Comparison of ENCODE assay signal across 14 cellular contexts in the genomic region with DNA sequence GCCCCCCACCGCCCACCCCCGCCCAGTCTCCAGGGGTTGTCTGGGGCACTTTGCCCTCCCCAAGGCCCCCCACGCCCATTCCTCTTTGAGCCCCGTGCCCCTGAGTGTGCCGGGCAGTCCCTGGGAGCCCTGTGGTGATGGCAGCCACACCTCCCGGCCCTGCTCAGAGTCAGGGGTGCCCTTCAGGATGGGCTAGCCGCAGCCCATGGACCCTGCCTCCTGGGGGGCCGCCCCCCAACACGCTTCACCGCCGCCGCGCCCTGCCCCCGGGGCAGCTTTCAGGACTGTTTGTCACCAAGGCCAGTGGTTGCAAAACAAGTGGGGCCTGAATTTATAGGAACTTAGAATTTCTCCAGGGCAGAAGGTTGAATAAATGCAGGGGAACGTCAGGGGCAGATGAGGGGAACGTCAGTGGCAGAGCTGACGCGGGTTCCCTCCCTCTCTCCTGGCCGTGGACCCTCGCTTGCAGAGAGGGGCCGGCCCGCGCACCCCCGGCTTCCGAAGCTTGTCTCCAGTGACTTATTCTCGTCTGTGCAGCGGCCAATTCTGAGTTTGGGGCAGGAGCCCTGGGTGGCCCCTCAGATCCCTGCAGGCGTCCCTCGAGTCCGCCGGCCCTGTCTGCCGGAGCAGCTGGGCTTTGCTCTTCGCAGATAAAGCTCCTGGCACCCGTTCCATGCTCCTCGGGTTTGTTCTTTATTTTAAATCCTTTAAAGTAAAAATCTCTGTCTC. TPM values are rescaled to one million over a fixed set of nuclear protein-coding genes. Genes with fewer than 3 reads are reported as not detected.
DNase-seq lines count a peak whose midpoint lies in the region; ATAC-seq and TF ChIP-seq lines count a peak whose summit lies in the region.
"Had no signal": no experiment of that assay in that cellular context is flagged by ENCODE, and none has a peak within 500 bp of the region (broad histone marks: within the 10 kb centered on the region; RNA-seq: fewer than 3 reads in every experiment).

No MANE protein-coding gene starts in this region.

- no peak for TF ChIP-seq EP300 in gastroesophageal sphincter (IDR thresholded peaks at IDR 0.05)

- H3K9me3 Mint-ChIP-seq in neural progenitor cell (peaks cover 18% of the 10 kb centered on the region), CD14-positive monocyte (peaks cover 9 to 18% (median 16%) of the 10 kb centered on the region in 7 donors)

- no peaks in the 10 kb centered on the region for H3K36me3 ChIP-seq in gastroesophageal sphincter
- no peaks in the 10 kb centered on the region for H3K36me3 ChIP-seq in neural progenitor cell
- H3K36me3 ChIP-seq in tibial artery = no peaks in the 10 kb centered on the region

- peaks cover 19% of the 10 kb centered on the region for H4K20me1 ChIP-seq in neural progenitor cell (ENCODE audit: low read depth)

- H3K27me3 Mint-ChIP-seq in neural progenitor cell (ENCODE audit: insufficient read depth, low read depth) = peaks cover 28% of the 10 kb centered on the region
- H3K27me3 Mint-ChIP-seq in CD14-positive monocyte (ENCODE audit: low read depth in 3 of 3) = peaks cover 0 to 19% (median 10%) of the 10 kb centered on the region in 3 donors

- H3K4me3 ChIP-seq in gastroesophageal sphincter (no peak overlapping the region), neural progenitor cell (no peak overlapping the region), tibial artery (peak overlapping the region; percentile 27 to 30)

- TF ChIP-seq CTCF in RWPE1 (conservative IDR thresholded peaks at IDR 0.05; ENCODE audit: low read depth) = no peak
- TF ChIP-seq CTCF in gastroesophageal sphincter (IDR thresholded peaks at IDR 0.05) = no peak
- no peak for TF ChIP-seq CTCF in neural progenitor cell (IDR thresholded peaks at IDR 0.05)
- no peak for TF ChIP-seq CTCF in tibial artery (IDR thresholded peaks at IDR 0.05)
- TF ChIP-seq CTCF in CD14-positive monocyte (IDR thresholded peaks at IDR 0.05) = no peak

- ATAC-seq in gastroesophageal sphincter = no peak
- ATAC-seq: Panc1 had no signal

- 5 to 17% methylated on average over 2 to 9 of the region's 35 CpGs for WGBS in gastroesophageal sphincter (ENCODE audit: low coverage in 1 of 2), 2 donors

- no peak overlapping the region for H3K27ac Mint-ChIP-seq in neural progenitor cell
- H3K27ac Mint-ChIP-seq in CD14-positive monocyte = no peak overlapping the region
- H3K27ac Mint-ChIP-seq: activated CD8-positive, alpha-beta memory T cell treated with anti-CD3 and anti-CD28 coated beads, Interleukin-2, amount 10 ng/mL, durations not matched to agents 7 days and 5 days had no signal

- no peak for DNase-seq in RWPE1 (ENCODE audit: low spot score)
- DNase-seq in neural progenitor cell (ENCODE audit: low spot score) = no peak
- DNase-seq in tibial artery = peak; percentile 54 to 87
- DNase-seq in T1000 (lab: John Stamatoyannopoulos, UW) = no peak
- no peak for DNase-seq in CD14-positive monocyte (ENCODE audit: low spot score)
- DNase-seq in UCSD-AML1 (lab: John Stamatoyannopoulos, UW; ENCODE audit: unreplicated experiment) = no peak
- DNase-seq: activated CD8-positive, alpha-beta memory T cell treated with anti-CD3 and anti-CD28 coated beads, Interleukin-2, amount 10 ng/mL, durations not matched to agents 7 days and 5 days; AML-193; DMS 273 treated with DMSO at 0.1 percent for 48 hours; NCI-H2029; NCI-H526 treated with DMSO at 0.1 percent for 48 hours; trophoblast cell had no signal

- H3K79me2 ChIP-seq in neural progenitor cell (ENCODE audit: low read depth) = no peaks in the 10 kb centered on the region

- H3K4me1 ChIP-seq in gastroesophageal sphincter (peaks cover 2 to 73% (median 51%) of the 10 kb centered on the region in 3 donors), neural progenitor cell (peaks cover 39% of the 10 kb centered on the region), tibial artery (peaks cover 10 to 89% (median 69%) of the 10 kb centered on the region in 4 donors)

- no peaks in the 10 kb centered on the region for H3K36me3 Mint-ChIP-seq in neural progenitor cell
- H3K36me3 Mint-ChIP-seq in CD14-positive monocyte = no peaks in the 10 kb centered on the region

- peaks cover 39% of the 10 kb centered on the region for H3K4me1 Mint-ChIP-seq in neural progenitor cell
- H3K4me1 Mint-ChIP-seq in CD14-positive monocyte = peaks cover 20% of the 10 kb centered on the region
- H3K4me1 Mint-ChIP-seq: activated CD8-positive, alpha-beta memory T cell treated with anti-CD3 and anti-CD28 coated beads, Interleukin-2, amount 10 ng/mL, durations not matched to agents 7 days and 5 days had no signal

- no peak overlapping the region for H3K9ac ChIP-seq in neural progenitor cell

- H2AFZ ChIP-seq in neural progenitor cell (replicated peaks) = no peak overlapping the region

- peaks cover 32% of the 10 kb centered on the region for H3F3A ChIP-seq in neural progenitor cell (ENCODE audit: low read depth)

- TF ChIP-seq POLR2A in gastroesophageal sphincter (IDR thresholded peaks at IDR 0.05) = no peak

- no peak overlapping the region for H3K4me2 ChIP-seq in neural progenitor cell

- H3K27ac ChIP-seq in RWPE1 (peak overlapping the region; percentile 76), gastroesophageal sphincter (peak overlapping the region; percentile 77 to 86 (median 83)), neural progenitor cell (no peak overlapping the region), tibial artery (peak overlapping the region; percentile 97 to 98)

- POLR2A ChIA-PET in RWPE1 (lab: Yijun Ruan, JAX; ENCODE audit: low non-redundant PET) = no interaction called here

- CTCF ChIA-PET in RWPE1 (lab: Yijun Ruan, JAX) = no interaction called here

- H3K27me3 ChIP-seq in gastroesophageal sphincter = no peaks in the 10 kb centered on the region
- no peaks in the 10 kb centered on the region for H3K27me3 ChIP-seq in neural progenitor cell
- no peaks in the 10 kb centered on the region for H3K27me3 ChIP-seq in tibial artery

- intact Hi-C loops in tibial artery (cut with DNase I; ENCODE audit: low total_unique reads) = loop anchor here (5.0 kb wide), 1 partner anchor 51 kb away; no protein-coding TSS in a partner anchor
- intact Hi-C loops in CD14-positive monocyte (cut with micrococcal nuclease) = no loop called here

- H3K4me3 Mint-ChIP-seq in neural progenitor cell (peak overlapping the region; percentile 52), CD14-positive monocyte (peak overlapping the region in 1 of 2 donors; percentile 36)
- H3K4me3 Mint-ChIP-seq: activated CD8-positive, alpha-beta memory T cell treated with anti-CD3 and anti-CD28 coated beads, Interleukin-2, amount 10 ng/mL, durations not matched to agents 7 days and 5 days had no signal

- H3K9me3 ChIP-seq in gastroesophageal sphincter = peaks cover 0 to 8% (median 0%) of the 10 kb centered on the region in 3 donors
- no peaks in the 10 kb centered on the region for H3K9me3 ChIP-seq in neural progenitor cell (ENCODE audit: low read depth)
- no peaks in the 10 kb centered on the region for H3K9me3 ChIP-seq in tibial artery

RNA-seq across cellular contexts. Expression of gene ADARB1, which starts 41.2 kb away (rescaled TPM):
- total RNA-seq in gastroesophageal sphincter = 100 to 1,000 TPM; 136 to 228 (median 181) TPM
- 5.1 and 8.4 TPM in 2 replicates for total RNA-seq in neural progenitor cell (ENCODE audit: low replicate concordance)
- polyA plus RNA-seq in CD14-positive monocyte = 1 to 10 TPM in 1 of 2 donors, under 1 TPM in 1; 0.40 to 1.0 TPM

Comparison
In these comparisons a context has a peak if more than half of its experiments do, and no peak if none do; other contexts are left out.
1. DNase-seq: peak in tibial artery (2 of 2); none in RWPE1 (single experiment), neural progenitor cell (single experiment), T1000 (single experiment), CD14-positive monocyte (single experiment) and UCSD-AML1 (single experiment).
2. H3K4me3 ChIP-seq: peak in tibial artery (2 of 2); none in gastroesophageal sphincter (0 of 2) and neural progenitor cell (single experiment).
3. RNA of gene ADARB1, which starts 41.2 kb away (total RNA-seq): 136 to 228 TPM in gastroesophageal sphincter; 5.1 to 8.4 TPM in neural progenitor cell; every median in the first group is over 10 times any median in the second.